1 cellular context compared by ENCODE assay signal in genomic region chr2:54416166-54416798, GRCh38.
TF ChIP-seq lines count a peak whose summit lies in the region.

No MANE protein-coding gene starts in this region.

TF ChIP-seq in K562, 482 proteins besides CTCF, POLR2A, EP300 and RAD21 (continued from another document and continues in another):
- TF ChIP-seq, protein P1, sequence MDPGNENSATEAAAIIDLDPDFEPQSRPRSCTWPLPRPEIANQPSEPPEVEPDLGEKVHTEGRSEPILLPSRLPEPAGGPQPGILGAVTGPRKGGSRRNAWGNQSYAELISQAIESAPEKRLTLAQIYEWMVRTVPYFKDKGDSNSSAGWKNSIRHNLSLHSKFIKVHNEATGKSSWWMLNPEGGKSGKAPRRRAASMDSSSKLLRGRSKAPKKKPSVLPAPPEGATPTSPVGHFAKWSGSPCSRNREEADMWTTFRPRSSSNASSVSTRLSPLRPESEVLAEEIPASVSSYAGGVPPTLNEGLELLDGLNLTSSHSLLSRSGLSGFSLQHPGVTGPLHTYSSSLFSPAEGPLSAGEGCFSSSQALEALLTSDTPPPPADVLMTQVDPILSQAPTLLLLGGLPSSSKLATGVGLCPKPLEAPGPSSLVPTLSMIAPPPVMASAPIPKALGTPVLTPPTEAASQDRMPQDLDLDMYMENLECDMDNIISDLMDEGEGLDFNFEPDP (CRISPR knock-in tag; IDR thresholded peaks at IDR 0.05) = no peak
- TF ChIP-seq RBM14 (IDR thresholded peaks at IDR 0.05; ENCODE audit: borderline replicate concordance, insufficient read depth, low read depth, low read length) (no peak), ELF1 (tag; IDR thresholded peaks at IDR 0.05) (peak; percentile 58), ERF (CRISPR knock-in tag; IDR thresholded peaks at IDR 0.05) (no peak), SMAD4 (CRISPR knock-in tag; conservative IDR thresholded peaks at IDR 0.05) (0 out of 2 replicates have a peak, but pooled peaks have one; percentile 33), CUX1 (CRISPR knock-in tag; IDR thresholded peaks at IDR 0.05) (no peak), FOXA1 (IDR thresholded peaks at IDR 0.05; ENCODE audit: borderline replicate concordance) (no peak), RBBP5 (IDR thresholded peaks at IDR 0.05; ENCODE audit: borderline replicate concordance, insufficient read depth, low read length, poor library complexity, severe bottlenecking) (no peak), NR2F6 (CRISPR knock-in tag; IDR thresholded peaks at IDR 0.05) (no peak), ZFP30 (CRISPR knock-in tag; IDR thresholded peaks at IDR 0.05; ENCODE audit: borderline replicate concordance) (no peak), ZFP36 (IDR thresholded peaks at IDR 0.05; ENCODE audit: low read depth, low read length, partially characterized antibody) (no peak), KDM5B (IDR thresholded peaks at IDR 0.05; ENCODE audit: insufficient replicate concordance, low read depth, low read length) (no peak), TAF1 (IDR thresholded peaks at IDR 0.05; ENCODE audit: control insufficient read depth, extremely low read depth, insufficient read depth, low read length, severe bottlenecking) (no peak), JUND (IDR thresholded peaks at IDR 0.05; ENCODE audit: borderline replicate concordance, low read depth, low read length) (peak; percentile 54; the same call in 1 of the 2 replicates), JUND (tag; IDR thresholded peaks at IDR 0.05; ENCODE audit: borderline replicate concordance, low read depth, low read length) (peak; percentile 64; the same call in 1 of the 3 replicates), THRB (CRISPR knock-in tag; conservative IDR thresholded peaks at IDR 0.05) (no peak), ZNF253 (CRISPR knock-in tag; conservative IDR thresholded peaks at IDR 0.05) (no peak), EZH2 (IDR thresholded peaks at IDR 0.05; ENCODE audit: borderline replicate concordance, low read depth, low read length) (no peak), FOXJ3 (CRISPR knock-in tag; IDR thresholded peaks at IDR 0.05) (no peak), GATA2 (CRISPR knock-in tag; IDR thresholded peaks at IDR 0.05) (no peak), GATAD2A (IDR thresholded peaks at IDR 0.05) (no peak), CBX1 (IDR thresholded peaks at IDR 0.05; ENCODE audit: low read depth) (no peak), FOSL1 (tag; conservative IDR thresholded peaks at IDR 0.05) (peak; percentile 84), COPS2 (conservative IDR thresholded peaks at IDR 0.05) (no peak), ZNF347 (CRISPR knock-in tag; IDR thresholded peaks at IDR 0.05; ENCODE audit: low read depth) (no peak), CREM (IDR thresholded peaks at IDR 0.05; ENCODE audit: low read depth) (no peak), STAG1 (CRISPR knock-in tag; IDR thresholded peaks at IDR 0.05; ENCODE audit: borderline replicate concordance) (no peak), BACH1 (tag; IDR thresholded peaks at IDR 0.05) (0 out of 2 replicates have a peak, but pooled peaks have one; percentile 29), SOX6 (IDR thresholded peaks at IDR 0.05) (peak; percentile 51; the same call in 1 of the 2 replicates), MEF2A (IDR thresholded peaks at IDR 0.05; ENCODE audit: control insufficient read depth, low read depth, low read length) (no peak), ETV6 (IDR thresholded peaks at IDR 0.05; ENCODE audit: borderline replicate concordance in 1 of 2, low read depth in 2 of 2, low read length in 1 of 2) (peak in 1 of 2 experiments; percentile 20; a peak in 1 of 4 replicates), ETV6 (CRISPR knock-in tag; IDR thresholded peaks at IDR 0.05; ENCODE audit: borderline replicate concordance) (no peak), ZNF561 (CRISPR knock-in tag; conservative IDR thresholded peaks at IDR 0.05) (no peak), ZNF121 (CRISPR knock-in tag; conservative IDR thresholded peaks at IDR 0.05) (no peak), GTF2F1 (IDR thresholded peaks at IDR 0.05; ENCODE audit: low read depth, low read length) (no peak), NEUROD1 (IDR thresholded peaks at IDR 0.05; ENCODE audit: borderline replicate concordance, low read depth, low read length, partially characterized antibody) (no peak), ATF3 (IDR thresholded peaks at IDR 0.05) (peak; percentile 58; the same call in 1 of the 2 replicates), ATF3 (CRISPR knock-in tag; conservative IDR thresholded peaks at IDR 0.05) (no peak), ZNF512 (tag; IDR thresholded peaks at IDR 0.05) (no peak), JUN (IDR thresholded peaks at IDR 0.05; ENCODE audit: borderline replicate concordance, low read depth, low read length) (peak; percentile 45; the same call in 1 of the 2 replicates), JUN (CRISPR knock-in tag; IDR thresholded peaks at IDR 0.05; ENCODE audit: borderline replicate concordance) (no peak), CEBPG (CRISPR knock-in tag; IDR thresholded peaks at IDR 0.05) (no peak), CEBPG (tag; conservative IDR thresholded peaks at IDR 0.05 in 1 of 2, IDR thresholded peaks at IDR 0.05 in 1 of 2) (peak in 1 of 2 experiments; percentile 89; a peak in 2 of 4 replicates), ZMIZ1 (IDR thresholded peaks at IDR 0.05; ENCODE audit: low read depth in 2 of 2, low read length in 2 of 2) (no peak), ZBTB17 (CRISPR knock-in tag; IDR thresholded peaks at IDR 0.05) (no peak), CBX8 (IDR thresholded peaks at IDR 0.05; ENCODE audit: borderline replicate concordance, extremely low read depth, low read depth, low read length, poor library complexity, severe bottlenecking) (no peak)
- TF ChIP-seq, protein P2, sequence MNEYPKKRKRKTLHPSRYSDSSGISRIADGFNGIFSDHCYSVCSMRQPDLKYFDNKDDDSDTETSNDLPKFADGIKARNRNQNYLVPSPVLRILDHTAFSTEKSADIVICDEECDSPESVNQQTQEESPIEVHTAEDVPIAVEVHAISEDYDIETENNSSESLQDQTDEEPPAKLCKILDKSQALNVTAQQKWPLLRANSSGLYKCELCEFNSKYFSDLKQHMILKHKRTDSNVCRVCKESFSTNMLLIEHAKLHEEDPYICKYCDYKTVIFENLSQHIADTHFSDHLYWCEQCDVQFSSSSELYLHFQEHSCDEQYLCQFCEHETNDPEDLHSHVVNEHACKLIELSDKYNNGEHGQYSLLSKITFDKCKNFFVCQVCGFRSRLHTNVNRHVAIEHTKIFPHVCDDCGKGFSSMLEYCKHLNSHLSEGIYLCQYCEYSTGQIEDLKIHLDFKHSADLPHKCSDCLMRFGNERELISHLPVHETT (CRISPR knock-in tag; conservative IDR thresholded peaks at IDR 0.05 in 1 of 2, IDR thresholded peaks at IDR 0.05 in 1 of 2) = no peak
- TF ChIP-seq, protein P3, sequence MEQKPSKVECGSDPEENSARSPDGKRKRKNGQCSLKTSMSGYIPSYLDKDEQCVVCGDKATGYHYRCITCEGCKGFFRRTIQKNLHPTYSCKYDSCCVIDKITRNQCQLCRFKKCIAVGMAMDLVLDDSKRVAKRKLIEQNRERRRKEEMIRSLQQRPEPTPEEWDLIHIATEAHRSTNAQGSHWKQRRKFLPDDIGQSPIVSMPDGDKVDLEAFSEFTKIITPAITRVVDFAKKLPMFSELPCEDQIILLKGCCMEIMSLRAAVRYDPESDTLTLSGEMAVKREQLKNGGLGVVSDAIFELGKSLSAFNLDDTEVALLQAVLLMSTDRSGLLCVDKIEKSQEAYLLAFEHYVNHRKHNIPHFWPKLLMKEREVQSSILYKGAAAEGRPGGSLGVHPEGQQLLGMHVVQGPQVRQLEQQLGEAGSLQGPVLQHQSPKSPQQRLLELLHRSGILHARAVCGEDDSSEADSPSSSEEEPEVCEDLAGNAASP (IDR thresholded peaks at IDR 0.05) = no peak
- TF ChIP-seq, protein P4, sequence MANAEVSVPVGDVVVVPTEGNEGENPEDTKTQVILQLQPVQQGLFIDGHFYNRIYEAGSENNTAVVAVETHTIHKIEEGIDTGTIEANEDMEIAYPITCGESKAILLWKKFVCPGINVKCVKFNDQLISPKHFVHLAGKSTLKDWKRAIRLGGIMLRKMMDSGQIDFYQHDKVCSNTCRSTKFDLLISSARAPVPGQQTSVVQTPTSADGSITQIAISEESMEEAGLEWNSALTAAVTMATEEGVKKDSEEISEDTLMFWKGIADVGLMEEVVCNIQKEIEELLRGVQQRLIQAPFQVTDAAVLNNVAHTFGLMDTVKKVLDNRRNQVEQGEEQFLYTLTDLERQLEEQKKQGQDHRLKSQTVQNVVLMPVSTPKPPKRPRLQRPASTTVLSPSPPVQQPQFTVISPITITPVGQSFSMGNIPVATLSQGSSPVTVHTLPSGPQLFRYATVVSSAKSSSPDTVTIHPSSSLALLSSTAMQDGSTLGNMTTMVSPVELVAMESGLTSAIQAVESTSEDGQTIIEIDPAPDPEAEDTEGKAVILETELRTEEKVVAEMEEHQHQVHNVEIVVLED (CRISPR knock-in tag; IDR thresholded peaks at IDR 0.05) = no peak
